1 cellular context compared by ENCODE assay signal in genomic region chr22:50396751-50397370, GRCh38.
TF ChIP-seq lines count a peak whose summit lies in the region.

No MANE protein-coding gene starts in this region.

TF ChIP-seq in GM12878, 131 proteins besides CTCF, POLR2A, EP300 and RAD21:
- no peak for TF ChIP-seq ATF3 (IDR thresholded peaks at IDR 0.05; ENCODE audit: borderline replicate concordance, extremely low read depth, low read depth, low read length)
- TF ChIP-seq SREBF2 (IDR thresholded peaks at IDR 0.05; ENCODE audit: low read length), result no peak
- TF ChIP-seq HCFC1 (IDR thresholded peaks at IDR 0.05; ENCODE audit: low read length), result no peak
- no peak for TF ChIP-seq ZNF592 (IDR thresholded peaks at IDR 0.05)
- no peak for TF ChIP-seq SIX5 (IDR thresholded peaks at IDR 0.05; ENCODE audit: low read depth, low read length, severe bottlenecking)
- TF ChIP-seq CEBPZ (IDR thresholded peaks at IDR 0.05; ENCODE audit: low read depth, low read length), result no peak
- no peak for TF ChIP-seq USF2 (IDR thresholded peaks at IDR 0.05; ENCODE audit: borderline replicate concordance, low read depth, low read length)
- TF ChIP-seq, protein P1, sequence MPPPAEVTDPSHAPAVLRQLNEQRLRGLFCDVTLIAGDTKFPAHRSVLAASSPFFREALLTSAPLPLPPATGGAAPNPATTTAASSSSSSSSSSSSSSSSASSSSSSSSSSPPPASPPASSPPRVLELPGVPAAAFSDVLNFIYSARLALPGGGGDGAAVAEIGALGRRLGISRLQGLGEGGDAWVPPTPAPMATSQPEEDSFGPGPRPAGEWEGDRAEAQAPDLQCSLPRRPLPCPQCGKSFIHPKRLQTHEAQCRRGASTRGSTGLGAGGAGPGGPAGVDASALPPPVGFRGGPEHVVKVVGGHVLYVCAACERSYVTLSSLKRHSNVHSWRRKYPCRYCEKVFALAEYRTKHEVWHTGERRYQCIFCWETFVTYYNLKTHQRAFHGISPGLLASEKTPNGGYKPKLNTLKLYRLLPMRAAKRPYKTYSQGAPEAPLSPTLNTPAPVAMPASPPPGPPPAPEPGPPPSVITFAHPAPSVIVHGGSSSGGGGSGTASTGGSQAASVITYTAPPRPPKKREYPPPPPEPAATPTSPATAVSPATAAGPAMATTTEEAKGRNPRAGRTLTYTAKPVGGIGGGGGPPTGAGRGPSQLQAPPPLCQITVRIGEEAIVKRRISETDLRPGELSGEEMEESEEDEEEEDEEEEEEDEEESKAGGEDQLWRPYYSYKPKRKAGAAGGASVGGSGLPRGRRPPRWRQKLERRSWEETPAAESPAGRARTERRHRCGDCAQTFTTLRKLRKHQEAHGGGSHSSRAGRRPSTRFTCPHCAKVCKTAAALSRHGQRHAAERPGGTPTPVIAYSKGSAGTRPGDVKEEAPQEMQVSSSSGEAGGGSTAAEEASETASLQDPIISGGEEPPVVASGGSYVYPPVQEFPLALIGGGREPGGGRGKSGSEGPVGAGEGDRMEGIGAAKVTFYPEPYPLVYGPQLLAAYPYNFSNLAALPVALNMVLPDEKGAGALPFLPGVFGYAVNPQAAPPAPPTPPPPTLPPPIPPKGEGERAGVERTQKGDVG (CRISPR knock-in tag; IDR thresholded peaks at IDR 0.05), result no peak
- TF ChIP-seq BCL11A (IDR thresholded peaks at IDR 0.05; ENCODE audit: low read depth, low read length), result no peak
- TF ChIP-seq TCF12 (IDR thresholded peaks at IDR 0.05; ENCODE audit: low read depth, low read length), result no peak
- no peak for TF ChIP-seq IRF3 (IDR thresholded peaks at IDR 0.05)
- no peak for TF ChIP-seq SMARCA5 (IDR thresholded peaks at IDR 0.05)
- no peak for TF ChIP-seq MEF2B (IDR thresholded peaks at IDR 0.05; ENCODE audit: partially characterized antibody, poor library complexity, severe bottlenecking)
- no peak for TF ChIP-seq CHD4 (IDR thresholded peaks at IDR 0.05)
- TF ChIP-seq DPF2 (IDR thresholded peaks at IDR 0.05), result no peak
- TF ChIP-seq, protein P2, sequence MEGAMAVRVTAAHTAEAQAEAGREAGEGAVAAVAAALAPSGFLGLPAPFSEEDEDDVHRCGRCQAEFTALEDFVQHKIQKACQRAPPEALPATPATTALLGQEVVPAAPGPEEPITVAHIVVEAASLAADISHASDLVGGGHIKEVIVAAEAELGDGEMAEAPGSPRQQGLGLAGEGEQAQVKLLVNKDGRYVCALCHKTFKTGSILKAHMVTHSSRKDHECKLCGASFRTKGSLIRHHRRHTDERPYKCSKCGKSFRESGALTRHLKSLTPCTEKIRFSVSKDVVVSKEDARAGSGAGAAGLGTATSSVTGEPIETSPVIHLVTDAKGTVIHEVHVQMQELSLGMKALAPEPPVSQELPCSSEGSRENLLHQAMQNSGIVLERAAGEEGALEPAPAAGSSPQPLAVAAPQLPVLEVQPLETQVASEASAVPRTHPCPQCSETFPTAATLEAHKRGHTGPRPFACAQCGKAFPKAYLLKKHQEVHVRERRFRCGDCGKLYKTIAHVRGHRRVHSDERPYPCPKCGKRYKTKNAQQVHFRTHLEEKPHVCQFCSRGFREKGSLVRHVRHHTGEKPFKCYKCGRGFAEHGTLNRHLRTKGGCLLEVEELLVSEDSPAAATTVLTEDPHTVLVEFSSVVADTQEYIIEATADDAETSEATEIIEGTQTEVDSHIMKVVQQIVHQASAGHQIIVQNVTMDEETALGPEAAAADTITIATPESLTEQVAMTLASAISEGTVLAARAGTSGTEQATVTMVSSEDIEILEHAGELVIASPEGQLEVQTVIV (IDR thresholded peaks at IDR 0.05; ENCODE audit: borderline replicate concordance, partially characterized antibody), result no peak
- TF ChIP-seq BCLAF1 (IDR thresholded peaks at IDR 0.05), result no peak
- no peak for TF ChIP-seq JUNB (IDR thresholded peaks at IDR 0.05)
- no peak for TF ChIP-seq EED (IDR thresholded peaks at IDR 0.05; ENCODE audit: low read depth)
